Comparison of ENCODE assay signal across 8 cellular contexts in genomic region chr16:78770353-78771091, GRCh38.
A peak's percentile ranks its signal among the peaks of the same experiment; 100 is the strongest.
DNase-seq lines count a peak whose midpoint lies in the region; ATAC-seq and TF ChIP-seq lines count a peak whose summit lies in the region.

No MANE protein-coding gene starts in this region.

- peak; percentile 6 for DNase-seq in AG10803 (ENCODE audit: low read depth)
- DNase-seq in GM19240 (ENCODE audit: insufficient read length, low spot score) = peak; percentile 62
- DNase-seq in Jurkat, Clone E6-1 (ENCODE audit: low read depth, low spot score) = peak; percentile 42
- peak; percentile 64 to 80 (median 69) for DNase-seq in T-helper 2 cell
- DNase-seq in amygdala (lab: John Stamatoyannopoulos, UW) = peak in 50 of 56 donors; percentile 2 to 84 (median 55)
- peak; percentile 63 for DNase-seq in iPS DF 6.9 (ENCODE audit: low read depth, low spot score)
- DNase-seq in stimulated activated CD4-positive, alpha-beta T cell treated with anti-CD3 and anti-CD28 coated beads, Interleukin-1b, Interleukin-23, amount 100 ng/mL, for 4 hours (ENCODE audit: low read depth in 2 of 2) = peak; percentile 71 to 74

- peak; percentile 52 for TF ChIP-seq CTCF in AG10803 (conservative IDR thresholded peaks at IDR 0.05; ENCODE audit: low read length)

- no CpG with 5 or more reads among the region's 23 CpGs for WGBS in iPS DF 6.9 (ENCODE audit: insufficient coverage, insufficient read length)

- no peaks in the 10 kb centered on the region for H3K27me3 ChIP-seq in iPS DF 6.9 (ENCODE audit: control insufficient read depth, insufficient read depth, low read length)

- no peaks in the 10 kb centered on the region for H3K36me3 ChIP-seq in iPS DF 6.9 (ENCODE audit: control insufficient read depth, insufficient read depth, low read length)

- no peaks in the 10 kb centered on the region; the same call in 1 of the 2 replicates for H3K4me1 ChIP-seq in iPS DF 6.9 (ENCODE audit: control insufficient read depth, insufficient read depth, low read length)

- ATAC-seq in HG03025 (IDR thresholded peaks at IDR 0.05; ENCODE audit: low FRiP score, unreplicated experiment) = no peak

- no peak overlapping the region for H3K4me3 ChIP-seq in AG10803 (ENCODE audit: low read length)
- no peak overlapping the region for H3K4me3 ChIP-seq in Jurkat, Clone E6-1 (ENCODE audit: low read length)
- H3K4me3 ChIP-seq in iPS DF 6.9 (ENCODE audit: low read length) = no peak overlapping the region

- H3K9me3 ChIP-seq in iPS DF 6.9 (ENCODE audit: control insufficient read depth, insufficient read depth, low read length) = no peaks in the 10 kb centered on the region

- no peak overlapping the region for H3K27ac ChIP-seq in iPS DF 6.9 (ENCODE audit: low read length)

Comparison
In these comparisons a context has a peak if more than half of its experiments do, and no peak if none do; other contexts are left out.
1. DNase-seq: peak in every context shown above with its lines; median percentile 72 in stimulated activated CD4-positive, alpha-beta T cell treated with anti-CD3 and anti-CD28 coated beads, Interleukin-1b, Interleukin-23, amount 100 ng/mL, for 4 hours; 69 in T-helper 2 cell; 63 in iPS DF 6.9; 62 in GM19240; 55 in amygdala; 42 in Jurkat, Clone E6-1; 6 in AG10803.